1 cellular context compared by ENCODE assay signal in the genomic region with DNA sequence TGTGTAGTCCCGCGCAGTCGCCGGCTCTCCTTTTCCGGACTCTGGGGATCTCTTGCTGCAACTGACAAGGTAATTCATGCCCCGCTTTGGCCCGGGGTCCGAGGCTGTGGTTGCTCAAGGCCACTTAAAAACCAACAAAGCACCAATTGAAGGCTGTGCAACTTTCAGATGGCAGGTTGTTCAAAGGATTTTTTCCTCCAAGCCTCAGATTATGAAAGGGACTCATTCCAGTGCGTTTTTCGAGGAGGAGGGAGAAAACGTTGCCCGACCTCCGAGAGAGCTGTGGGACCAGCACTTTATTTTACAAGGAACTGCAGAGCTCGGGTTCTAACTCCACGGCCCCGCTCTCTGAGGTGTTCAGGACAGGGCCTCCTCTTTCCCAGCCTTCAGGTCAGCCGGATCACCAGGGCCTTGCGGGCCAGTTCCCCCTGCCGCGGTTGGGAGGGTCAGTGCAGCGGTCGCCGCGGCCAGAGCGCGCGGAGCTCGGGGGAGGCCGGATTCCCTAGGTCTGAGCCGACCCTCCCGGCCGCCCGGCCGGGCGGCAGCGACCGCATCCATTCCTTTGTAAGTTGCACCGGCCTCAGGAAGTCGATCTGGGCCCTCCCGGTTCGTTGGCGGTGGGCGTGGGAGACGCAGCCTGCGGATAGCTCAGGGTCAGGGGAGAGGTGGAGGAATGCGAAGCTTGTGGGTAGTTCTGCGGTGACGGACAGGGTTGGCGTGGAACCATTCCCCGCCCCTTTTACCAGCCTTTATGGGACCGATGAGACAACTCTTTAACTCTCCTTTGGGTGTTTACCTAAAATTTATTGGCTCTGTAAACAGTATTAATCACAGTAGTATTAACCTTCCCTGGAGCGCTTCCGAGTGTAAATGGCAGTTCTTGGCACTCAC.
TF ChIP-seq lines count a peak whose summit lies in the region.

No MANE protein-coding gene starts in this region.

TF ChIP-seq in HepG2, 621 proteins besides CTCF, POLR2A, EP300 and RAD21 (continued from another document and continues in another):
- TF ChIP-seq ZNF44 (CRISPR knock-in tag; IDR thresholded peaks at IDR 0.05) (no peak), TEAD3 (CRISPR knock-in tag; optimal IDR thresholded peaks at IDR 0.05; ENCODE audit: borderline replicate concordance) (peak; percentile 89), ARNT (IDR thresholded peaks at IDR 0.05) (no peak), RBAK (CRISPR knock-in tag; IDR thresholded peaks at IDR 0.05) (no peak), KLF11 (CRISPR knock-in tag; IDR thresholded peaks at IDR 0.05) (no peak; the same call in 1 of the 2 replicates), PAX8 (CRISPR knock-in tag; IDR thresholded peaks at IDR 0.05; ENCODE audit: borderline replicate concordance) (peak; percentile 72; the same call in 1 of the 2 replicates), SOX13 (IDR thresholded peaks at IDR 0.05) (no peak), SOX13 (CRISPR knock-in tag; conservative IDR thresholded peaks at IDR 0.05 in 1 of 2, IDR thresholded peaks at IDR 0.05 in 1 of 2) (peak in 1 of 2 experiments; percentile 60; a peak in 2 of 4 replicates), ZNF124 (CRISPR knock-in tag; IDR thresholded peaks at IDR 0.05) (no peak), ZNF589 (CRISPR knock-in tag; conservative IDR thresholded peaks at IDR 0.05) (no peak), SYNCRIP (IDR thresholded peaks at IDR 0.05; ENCODE audit: insufficient read depth, low read depth, low read length) (no peak), ZNF790 (CRISPR knock-in tag; IDR thresholded peaks at IDR 0.05; ENCODE audit: borderline replicate concordance) (peak; percentile 13; the same call in 1 of the 2 replicates), ZNF337 (CRISPR knock-in tag; IDR thresholded peaks at IDR 0.05; ENCODE audit: borderline replicate concordance, low read depth) (no peak), ISL2 (CRISPR knock-in tag; IDR thresholded peaks at IDR 0.05) (no peak), ATF7-NPFF (CRISPR knock-in tag; IDR thresholded peaks at IDR 0.05; ENCODE audit: low read depth) (no peak; the same call in 1 of the 2 replicates), ZSCAN20 (CRISPR knock-in tag; IDR thresholded peaks at IDR 0.05; ENCODE audit: borderline replicate concordance) (no peak), ZNF143 (CRISPR knock-in tag; IDR thresholded peaks at IDR 0.05) (peak; percentile 40; the same call in 1 of the 2 replicates)
- TF ChIP-seq, protein P1, sequence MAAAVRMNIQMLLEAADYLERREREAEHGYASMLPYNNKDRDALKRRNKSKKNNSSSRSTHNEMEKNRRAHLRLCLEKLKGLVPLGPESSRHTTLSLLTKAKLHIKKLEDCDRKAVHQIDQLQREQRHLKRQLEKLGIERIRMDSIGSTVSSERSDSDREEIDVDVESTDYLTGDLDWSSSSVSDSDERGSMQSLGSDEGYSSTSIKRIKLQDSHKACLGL (CRISPR knock-in tag; IDR thresholded peaks at IDR 0.05): peak; percentile 63; the same call in 1 of the 2 replicates
- TF ChIP-seq, protein P2, sequence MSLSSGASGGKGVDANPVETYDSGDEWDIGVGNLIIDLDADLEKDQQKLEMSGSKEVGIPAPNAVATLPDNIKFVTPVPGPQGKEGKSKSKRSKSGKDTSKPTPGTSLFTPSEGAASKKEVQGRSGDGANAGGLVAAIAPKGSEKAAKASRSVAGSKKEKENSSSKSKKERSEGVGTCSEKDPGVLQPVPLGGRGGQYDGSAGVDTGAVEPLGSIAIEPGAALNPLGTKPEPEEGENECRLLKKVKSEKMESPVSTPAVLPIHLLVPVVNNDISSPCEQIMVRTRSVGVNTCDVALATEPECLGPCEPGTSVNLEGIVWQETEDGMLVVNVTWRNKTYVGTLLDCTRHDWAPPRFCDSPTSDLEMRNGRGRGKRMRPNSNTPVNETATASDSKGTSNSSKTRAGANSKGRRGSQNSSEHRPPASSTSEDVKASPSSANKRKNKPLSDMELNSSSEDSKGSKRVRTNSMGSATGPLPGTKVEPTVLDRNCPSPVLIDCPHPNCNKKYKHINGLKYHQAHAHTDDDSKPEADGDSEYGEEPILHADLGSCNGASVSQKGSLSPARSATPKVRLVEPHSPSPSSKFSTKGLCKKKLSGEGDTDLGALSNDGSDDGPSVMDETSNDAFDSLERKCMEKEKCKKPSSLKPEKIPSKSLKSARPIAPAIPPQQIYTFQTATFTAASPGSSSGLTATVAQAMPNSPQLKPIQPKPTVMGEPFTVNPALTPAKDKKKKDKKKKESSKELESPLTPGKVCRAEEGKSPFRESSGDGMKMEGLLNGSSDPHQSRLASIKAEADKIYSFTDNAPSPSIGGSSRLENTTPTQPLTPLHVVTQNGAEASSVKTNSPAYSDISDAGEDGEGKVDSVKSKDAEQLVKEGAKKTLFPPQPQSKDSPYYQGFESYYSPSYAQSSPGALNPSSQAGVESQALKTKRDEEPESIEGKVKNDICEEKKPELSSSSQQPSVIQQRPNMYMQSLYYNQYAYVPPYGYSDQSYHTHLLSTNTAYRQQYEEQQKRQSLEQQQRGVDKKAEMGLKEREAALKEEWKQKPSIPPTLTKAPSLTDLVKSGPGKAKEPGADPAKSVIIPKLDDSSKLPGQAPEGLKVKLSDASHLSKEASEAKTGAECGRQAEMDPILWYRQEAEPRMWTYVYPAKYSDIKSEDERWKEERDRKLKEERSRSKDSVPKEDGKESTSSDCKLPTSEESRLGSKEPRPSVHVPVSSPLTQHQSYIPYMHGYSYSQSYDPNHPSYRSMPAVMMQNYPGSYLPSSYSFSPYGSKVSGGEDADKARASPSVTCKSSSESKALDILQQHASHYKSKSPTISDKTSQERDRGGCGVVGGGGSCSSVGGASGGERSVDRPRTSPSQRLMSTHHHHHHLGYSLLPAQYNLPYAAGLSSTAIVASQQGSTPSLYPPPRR (CRISPR knock-in tag; IDR thresholded peaks at IDR 0.05; ENCODE audit: borderline replicate concordance): peak; percentile 70; the same call in 1 of the 2 replicates
- TF ChIP-seq, protein P3, sequence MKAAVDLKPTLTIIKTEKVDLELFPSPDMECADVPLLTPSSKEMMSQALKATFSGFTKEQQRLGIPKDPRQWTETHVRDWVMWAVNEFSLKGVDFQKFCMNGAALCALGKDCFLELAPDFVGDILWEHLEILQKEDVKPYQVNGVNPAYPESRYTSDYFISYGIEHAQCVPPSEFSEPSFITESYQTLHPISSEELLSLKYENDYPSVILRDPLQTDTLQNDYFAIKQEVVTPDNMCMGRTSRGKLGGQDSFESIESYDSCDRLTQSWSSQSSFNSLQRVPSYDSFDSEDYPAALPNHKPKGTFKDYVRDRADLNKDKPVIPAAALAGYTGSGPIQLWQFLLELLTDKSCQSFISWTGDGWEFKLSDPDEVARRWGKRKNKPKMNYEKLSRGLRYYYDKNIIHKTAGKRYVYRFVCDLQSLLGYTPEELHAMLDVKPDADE (CRISPR knock-in tag; IDR thresholded peaks at IDR 0.05): no peak
- TF ChIP-seq, protein P4, sequence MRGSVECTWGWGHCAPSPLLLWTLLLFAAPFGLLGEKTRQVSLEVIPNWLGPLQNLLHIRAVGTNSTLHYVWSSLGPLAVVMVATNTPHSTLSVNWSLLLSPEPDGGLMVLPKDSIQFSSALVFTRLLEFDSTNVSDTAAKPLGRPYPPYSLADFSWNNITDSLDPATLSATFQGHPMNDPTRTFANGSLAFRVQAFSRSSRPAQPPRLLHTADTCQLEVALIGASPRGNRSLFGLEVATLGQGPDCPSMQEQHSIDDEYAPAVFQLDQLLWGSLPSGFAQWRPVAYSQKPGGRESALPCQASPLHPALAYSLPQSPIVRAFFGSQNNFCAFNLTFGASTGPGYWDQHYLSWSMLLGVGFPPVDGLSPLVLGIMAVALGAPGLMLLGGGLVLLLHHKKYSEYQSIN (CRISPR knock-in tag; IDR thresholded peaks at IDR 0.05; ENCODE audit: borderline replicate concordance): no peak
- TF ChIP-seq, protein P5, sequence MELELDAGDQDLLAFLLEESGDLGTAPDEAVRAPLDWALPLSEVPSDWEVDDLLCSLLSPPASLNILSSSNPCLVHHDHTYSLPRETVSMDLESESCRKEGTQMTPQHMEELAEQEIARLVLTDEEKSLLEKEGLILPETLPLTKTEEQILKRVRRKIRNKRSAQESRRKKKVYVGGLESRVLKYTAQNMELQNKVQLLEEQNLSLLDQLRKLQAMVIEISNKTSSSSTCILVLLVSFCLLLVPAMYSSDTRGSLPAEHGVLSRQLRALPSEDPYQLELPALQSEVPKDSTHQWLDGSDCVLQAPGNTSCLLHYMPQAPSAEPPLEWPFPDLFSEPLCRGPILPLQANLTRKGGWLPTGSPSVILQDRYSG (CRISPR knock-in tag; IDR thresholded peaks at IDR 0.05): peak; percentile 81; the same call in 1 of the 2 replicates
- TF ChIP-seq, protein P6, sequence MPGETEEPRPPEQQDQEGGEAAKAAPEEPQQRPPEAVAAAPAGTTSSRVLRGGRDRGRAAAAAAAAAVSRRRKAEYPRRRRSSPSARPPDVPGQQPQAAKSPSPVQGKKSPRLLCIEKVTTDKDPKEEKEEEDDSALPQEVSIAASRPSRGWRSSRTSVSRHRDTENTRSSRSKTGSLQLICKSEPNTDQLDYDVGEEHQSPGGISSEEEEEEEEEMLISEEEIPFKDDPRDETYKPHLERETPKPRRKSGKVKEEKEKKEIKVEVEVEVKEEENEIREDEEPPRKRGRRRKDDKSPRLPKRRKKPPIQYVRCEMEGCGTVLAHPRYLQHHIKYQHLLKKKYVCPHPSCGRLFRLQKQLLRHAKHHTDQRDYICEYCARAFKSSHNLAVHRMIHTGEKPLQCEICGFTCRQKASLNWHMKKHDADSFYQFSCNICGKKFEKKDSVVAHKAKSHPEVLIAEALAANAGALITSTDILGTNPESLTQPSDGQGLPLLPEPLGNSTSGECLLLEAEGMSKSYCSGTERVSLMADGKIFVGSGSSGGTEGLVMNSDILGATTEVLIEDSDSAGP (CRISPR knock-in tag; IDR thresholded peaks at IDR 0.05; ENCODE audit: borderline replicate concordance): peak; percentile 8; the same call in 1 of the 2 replicates
- TF ChIP-seq, protein P7, sequence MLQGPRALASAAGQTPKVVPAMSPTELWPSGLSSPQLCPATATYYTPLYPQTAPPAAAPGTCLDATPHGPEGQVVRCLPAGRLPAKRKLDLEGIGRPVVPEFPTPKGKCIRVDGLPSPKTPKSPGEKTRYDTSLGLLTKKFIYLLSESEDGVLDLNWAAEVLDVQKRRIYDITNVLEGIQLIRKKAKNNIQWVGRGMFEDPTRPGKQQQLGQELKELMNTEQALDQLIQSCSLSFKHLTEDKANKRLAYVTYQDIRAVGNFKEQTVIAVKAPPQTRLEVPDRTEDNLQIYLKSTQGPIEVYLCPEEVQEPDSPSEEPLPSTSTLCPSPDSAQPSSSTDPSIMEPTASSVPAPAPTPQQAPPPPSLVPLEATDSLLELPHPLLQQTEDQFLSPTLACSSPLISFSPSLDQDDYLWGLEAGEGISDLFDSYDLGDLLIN (CRISPR knock-in tag; IDR thresholded peaks at IDR 0.05; ENCODE audit: borderline replicate concordance): no peak
- TF ChIP-seq, protein P8, sequence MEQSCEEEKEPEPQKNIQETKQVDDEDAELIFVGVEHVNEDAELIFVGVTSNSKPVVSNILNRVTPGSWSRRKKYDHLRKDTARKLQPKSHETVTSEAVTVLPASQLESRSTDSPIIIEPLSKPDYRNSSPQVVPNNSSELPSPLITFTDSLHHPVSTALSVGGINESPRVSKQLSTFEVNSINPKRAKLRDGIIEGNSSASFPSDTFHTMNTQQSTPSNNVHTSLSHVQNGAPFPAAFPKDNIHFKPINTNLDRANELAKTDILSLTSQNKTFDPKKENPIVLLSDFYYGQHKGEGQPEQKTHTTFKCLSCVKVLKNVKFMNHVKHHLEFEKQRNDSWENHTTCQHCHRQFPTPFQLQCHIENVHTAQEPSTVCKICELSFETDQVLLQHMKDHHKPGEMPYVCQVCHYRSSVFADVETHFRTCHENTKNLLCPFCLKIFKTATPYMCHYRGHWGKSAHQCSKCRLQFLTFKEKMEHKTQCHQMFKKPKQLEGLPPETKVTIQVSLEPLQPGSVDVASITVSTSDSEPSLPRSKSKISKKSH (CRISPR knock-in tag; IDR thresholded peaks at IDR 0.05; ENCODE audit: borderline replicate concordance): peak; percentile 76; the same call in 1 of the 2 replicates
- TF ChIP-seq, protein P9, sequence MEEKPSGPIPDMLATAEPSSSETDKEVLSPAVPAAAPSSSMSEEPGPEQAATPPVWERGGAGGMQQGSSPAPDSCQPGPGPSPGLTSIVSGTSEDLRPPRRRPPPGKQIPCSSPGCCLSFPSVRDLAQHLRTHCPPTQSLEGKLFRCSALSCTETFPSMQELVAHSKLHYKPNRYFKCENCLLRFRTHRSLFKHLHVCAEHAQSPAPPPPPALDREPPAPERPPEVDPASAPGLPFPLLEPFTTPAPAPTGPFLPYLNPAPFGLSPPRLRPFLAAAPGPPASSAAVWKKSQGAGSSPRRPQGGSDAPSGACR (CRISPR knock-in tag; IDR thresholded peaks at IDR 0.05): peak; percentile 90
- TF ChIP-seq, protein P10, sequence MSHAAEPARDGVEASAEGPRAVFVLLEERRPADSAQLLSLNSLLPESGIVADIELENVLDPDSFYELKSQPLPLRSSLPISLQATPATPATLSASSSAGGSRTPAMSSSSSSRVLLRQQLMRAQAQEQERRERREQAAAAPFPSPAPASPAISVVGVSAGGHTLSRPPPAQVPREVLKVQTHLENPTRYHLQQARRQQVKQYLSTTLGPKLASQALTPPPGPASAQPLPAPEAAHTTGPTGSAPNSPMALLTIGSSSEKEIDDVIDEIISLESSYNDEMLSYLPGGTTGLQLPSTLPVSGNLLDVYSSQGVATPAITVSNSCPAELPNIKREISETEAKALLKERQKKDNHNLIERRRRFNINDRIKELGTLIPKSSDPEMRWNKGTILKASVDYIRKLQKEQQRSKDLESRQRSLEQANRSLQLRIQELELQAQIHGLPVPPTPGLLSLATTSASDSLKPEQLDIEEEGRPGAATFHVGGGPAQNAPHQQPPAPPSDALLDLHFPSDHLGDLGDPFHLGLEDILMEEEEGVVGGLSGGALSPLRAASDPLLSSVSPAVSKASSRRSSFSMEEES (CRISPR knock-in tag; IDR thresholded peaks at IDR 0.05): no peak
- TF ChIP-seq, protein P11, sequence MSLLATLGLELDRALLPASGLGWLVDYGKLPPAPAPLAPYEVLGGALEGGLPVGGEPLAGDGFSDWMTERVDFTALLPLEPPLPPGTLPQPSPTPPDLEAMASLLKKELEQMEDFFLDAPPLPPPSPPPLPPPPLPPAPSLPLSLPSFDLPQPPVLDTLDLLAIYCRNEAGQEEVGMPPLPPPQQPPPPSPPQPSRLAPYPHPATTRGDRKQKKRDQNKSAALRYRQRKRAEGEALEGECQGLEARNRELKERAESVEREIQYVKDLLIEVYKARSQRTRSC (CRISPR knock-in tag; IDR thresholded peaks at IDR 0.05; ENCODE audit: low read depth): no peak; the same call in 1 of the 2 replicates
